In the genomic region with DNA sequence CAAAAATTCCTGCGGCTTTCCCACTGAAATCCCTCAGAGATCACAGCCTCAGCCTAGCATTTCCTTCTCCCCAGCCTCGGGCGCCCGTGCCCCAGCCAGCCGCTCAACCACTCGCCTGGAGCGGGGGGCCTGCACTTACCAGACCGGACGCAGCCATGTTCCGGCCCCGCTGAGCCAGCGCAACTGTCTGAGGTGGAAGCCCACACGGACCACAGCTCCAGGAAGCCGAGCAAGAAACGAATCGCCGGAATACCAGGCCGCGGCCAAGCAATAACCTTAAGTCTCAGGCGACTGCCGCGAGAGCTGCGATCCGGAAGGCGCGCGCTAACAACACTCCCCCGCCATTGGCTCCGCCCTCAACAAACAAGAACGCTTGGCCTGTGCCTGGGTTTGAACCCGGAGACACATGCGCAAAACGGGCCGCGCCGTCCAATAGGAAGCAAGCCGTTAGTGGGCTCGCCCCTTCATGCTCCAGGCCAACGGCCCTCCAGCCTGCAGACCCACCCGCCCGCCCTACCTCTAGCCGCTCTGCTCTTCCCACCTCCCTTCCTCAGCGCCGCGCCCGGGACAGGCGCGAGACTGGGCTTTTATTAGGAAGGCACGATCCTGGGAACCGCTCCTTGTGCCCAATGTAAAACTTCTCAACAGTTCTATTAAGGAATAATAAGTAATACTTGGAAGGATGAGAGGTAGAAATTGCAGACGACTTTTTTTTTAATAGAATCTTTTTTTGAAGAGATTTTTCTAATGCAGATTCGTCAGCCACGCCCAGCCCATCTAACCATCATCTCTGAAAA, we compare ENCODE assay signal across 8 cellular contexts. TPM values are rescaled to one million over a fixed set of nuclear protein-coding genes. Genes with fewer than 3 reads are reported as not detected.
DNase-seq lines count a peak whose midpoint lies in the region; ATAC-seq lines count a peak whose summit lies in the region.

A gene with protein sequence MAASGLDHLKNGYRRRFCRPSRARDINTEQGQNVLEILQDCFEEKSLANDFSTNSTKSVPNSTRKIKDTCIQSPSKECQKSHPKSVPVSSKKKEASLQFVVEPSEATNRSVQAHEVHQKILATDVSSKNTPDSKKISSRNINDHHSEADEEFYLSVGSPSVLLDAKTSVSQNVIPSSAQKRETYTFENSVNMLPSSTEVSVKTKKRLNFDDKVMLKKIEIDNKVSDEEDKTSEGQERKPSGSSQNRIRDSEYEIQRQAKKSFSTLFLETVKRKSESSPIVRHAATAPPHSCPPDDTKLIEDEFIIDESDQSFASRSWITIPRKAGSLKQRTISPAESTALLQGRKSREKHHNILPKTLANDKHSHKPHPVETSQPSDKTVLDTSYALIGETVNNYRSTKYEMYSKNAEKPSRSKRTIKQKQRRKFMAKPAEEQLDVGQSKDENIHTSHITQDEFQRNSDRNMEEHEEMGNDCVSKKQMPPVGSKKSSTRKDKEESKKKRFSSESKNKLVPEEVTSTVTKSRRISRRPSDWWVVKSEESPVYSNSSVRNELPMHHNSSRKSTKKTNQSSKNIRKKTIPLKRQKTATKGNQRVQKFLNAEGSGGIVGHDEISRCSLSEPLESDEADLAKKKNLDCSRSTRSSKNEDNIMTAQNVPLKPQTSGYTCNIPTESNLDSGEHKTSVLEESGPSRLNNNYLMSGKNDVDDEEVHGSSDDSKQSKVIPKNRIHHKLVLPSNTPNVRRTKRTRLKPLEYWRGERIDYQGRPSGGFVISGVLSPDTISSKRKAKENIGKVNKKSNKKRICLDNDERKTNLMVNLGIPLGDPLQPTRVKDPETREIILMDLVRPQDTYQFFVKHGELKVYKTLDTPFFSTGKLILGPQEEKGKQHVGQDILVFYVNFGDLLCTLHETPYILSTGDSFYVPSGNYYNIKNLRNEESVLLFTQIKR (minus strand): TSS at position 305 of the 797 bp plus-strand sequence. CDS start 148 bp downstream, at position 157.

- H3K27ac Mint-ChIP-seq in activated CD4-positive, alpha-beta T cell treated with anti-CD3 and anti-CD28 coated beads, Interleukin-2, amount 10 ng/mL, durations not matched to agents 7 days and 5 days, result peak within 1 kb of the TSS; percentile 99

- H3K4me3 ChIP-seq in BLaER1, result peak within 1 kb of the TSS; percentile 79

- no peaks in the 10 kb centered on the region for H3K27me3 ChIP-seq in BLaER1

- peaks cover 29% of the 10 kb centered on the region for H3K36me3 ChIP-seq in BLaER1

- ATAC-seq in GM19328 (IDR thresholded peaks at IDR 0.05; ENCODE audit: unreplicated experiment) (peak; percentile 95), HG03520 (IDR thresholded peaks at IDR 0.05; ENCODE audit: unreplicated experiment) (peak; percentile 93), left lobe of liver (peak; percentile 98)

- peaks cover 16% of the 10 kb centered on the region; the same call in 1 of the 2 replicates for H4K20me1 ChIP-seq in BLaER1

- peaks cover 37% of the 10 kb centered on the region for H3K4me1 Mint-ChIP-seq in activated CD4-positive, alpha-beta T cell treated with anti-CD3 and anti-CD28 coated beads, Interleukin-2, amount 10 ng/mL, durations not matched to agents 7 days and 5 days

- CTCF ChIA-PET in activated CD4-positive, alpha-beta T cell treated with anti-CD3 and anti-CD28 coated beads, Interleukin-2, amount 10 ng/mL, durations not matched to agents 7 days and 5 days (lab: Charles Lee), result interaction anchor here (0.5 to 2.0 kb wide), 3 partner anchors 9 to 520 kb away, joined by 3 to 10 read pairs (median 3); no protein-coding TSS in a partner anchor

- DNase-seq in NCI-H69 (lab: John Stamatoyannopoulos, UW) (peak; percentile 97), cortex of kidney (lab: John Stamatoyannopoulos, UW) (peak; percentile 44), left lobe of liver (ENCODE audit: low spot score) (peak; percentile 98)
- peak; percentile 96 for DNase-seq in activated CD4-positive, alpha-beta T cell treated with anti-CD3 and anti-CD28 coated beads, Interleukin-2, amount 10 ng/mL, durations not matched to agents 7 days and 5 days
- DNase-seq in stimulated activated CD4-positive, alpha-beta T cell treated with anti-CD3 and anti-CD28 coated beads, Interleukin-2, amount 100 ng/mL, for 4 hours (ENCODE audit: low read depth), result peak; percentile 84

- H3K4me2 ChIP-seq in BLaER1, result peak within 1 kb of the TSS; percentile 83

- peaks cover 35% of the 10 kb centered on the region for H3K4me1 ChIP-seq in BLaER1

- no peaks in the 10 kb centered on the region for H3K27me3 Mint-ChIP-seq in activated CD4-positive, alpha-beta T cell treated with anti-CD3 and anti-CD28 coated beads, Interleukin-2, amount 10 ng/mL, durations not matched to agents 7 days and 5 days

- peak within 1 kb of the TSS; percentile 96 for H3K9ac ChIP-seq in BLaER1

- H3K9me3 ChIP-seq in BLaER1, result no peaks in the 10 kb centered on the region

- H3K27ac ChIP-seq in BLaER1, result peak within 1 kb of the TSS; percentile 96

- no peaks in the 10 kb centered on the region for H3K9me3 Mint-ChIP-seq in activated CD4-positive, alpha-beta T cell treated with anti-CD3 and anti-CD28 coated beads, Interleukin-2, amount 10 ng/mL, durations not matched to agents 7 days and 5 days

- peaks cover 33% of the 10 kb centered on the region for H3K36me3 Mint-ChIP-seq in activated CD4-positive, alpha-beta T cell treated with anti-CD3 and anti-CD28 coated beads, Interleukin-2, amount 10 ng/mL, durations not matched to agents 7 days and 5 days (ENCODE audit: low read depth)

- peak within 1 kb of the TSS; percentile 99 for H3K4me3 Mint-ChIP-seq in activated CD4-positive, alpha-beta T cell treated with anti-CD3 and anti-CD28 coated beads, Interleukin-2, amount 10 ng/mL, durations not matched to agents 7 days and 5 days

- POLR2A ChIA-PET in activated CD4-positive, alpha-beta T cell treated with anti-CD3 and anti-CD28 coated beads, Interleukin-2, amount 10 ng/mL, durations not matched to agents 7 days and 5 days (lab: Charles Lee), result interaction anchor here (1.1 kb wide), 1 partner anchor 156 kb away, joined by 3 read pairs; a partner anchor contains a TSS

RNA-seq across cellular contexts. Expression of the gene that starts here (rescaled TPM):
- 10 to 100 TPM; 34.4 to 38.0 TPM for total RNA-seq in activated CD4-positive, alpha-beta T cell treated with anti-CD3 and anti-CD28 coated beads, Interleukin-2, amount 10 ng/mL, durations not matched to agents 7 days and 5 days
- 7.3 TPM for total RNA-seq in left lobe of liver

Comparison
In these comparisons a context has a peak if more than half of its experiments do, and no peak if none do; other contexts are left out.
1. Peak in every context shown above with its lines: DNase-seq, ATAC-seq, H3K4me3 ChIP-seq and H3K27ac ChIP-seq.
2. DNase-seq: peak in every context shown above with its lines; median percentile 98 in left lobe of liver; 97 in NCI-H69; 96 in activated CD4-positive, alpha-beta T cell treated with anti-CD3 and anti-CD28 coated beads, Interleukin-2, amount 10 ng/mL, durations not matched to agents 7 days and 5 days; 84 in stimulated activated CD4-positive, alpha-beta T cell treated with anti-CD3 and anti-CD28 coated beads, Interleukin-2, amount 100 ng/mL, for 4 hours; 44 in cortex of kidney.